ENCODE assay signal across 1 cellular context in genomic region chr22:39309364-39309861, GRCh38.
TF ChIP-seq lines count a peak whose summit lies in the region.

No MANE protein-coding gene starts in this region.

TF ChIP-seq in GM23338, 12 proteins besides CTCF, POLR2A, EP300 and RAD21:
- TF ChIP-seq ZNF462 (CRISPR knock-in tag; IDR thresholded peaks at IDR 0.05), result no peak
- peak; percentile 24; the same call in 1 of the 2 replicates for TF ChIP-seq CREB1 (CRISPR knock-in tag; IDR thresholded peaks at IDR 0.05; ENCODE audit: low read depth)
